Comparison of ENCODE assay signal across 10 cellular contexts in genomic region chr2:195477248-195477995, GRCh38.
DNase-seq lines count a peak whose midpoint lies in the region; ATAC-seq and TF ChIP-seq lines count a peak whose summit lies in the region.
"Had no signal": no experiment of that assay in that cellular context is flagged by ENCODE, and none has a peak within 500 bp of the region (broad histone marks: within the 10 kb centered on the region; RNA-seq: fewer than 3 reads in every experiment).

No MANE protein-coding gene starts in this region.

- WGBS in sigmoid colon, 2 donors, result 74 to 87% methylated on average over 2 of the region's 2 CpGs

- CTCF ChIA-PET in activated CD4-positive, alpha-beta T cell treated with anti-CD3 and anti-CD28 coated beads, Interleukin-2, amount 10 ng/mL, durations not matched to agents 7 days and 5 days (lab: Charles Lee), result interaction anchor here (0.5 to 1.0 kb wide), 4 partner anchors 12 to 653 kb away, joined by 3 to 6 read pairs (median 4); no protein-coding TSS in a partner anchor

- H3K4me1 ChIP-seq in sigmoid colon, result no peaks in the 10 kb centered on the region

- H3K9me3 ChIP-seq in sigmoid colon, result no peaks in the 10 kb centered on the region

- H3K27me3 ChIP-seq in sigmoid colon, result no peaks in the 10 kb centered on the region

- no peak overlapping the region for H3K4me3 Mint-ChIP-seq in activated CD4-positive, alpha-beta T cell treated with anti-CD3 and anti-CD28 coated beads, Interleukin-2, amount 10 ng/mL, durations not matched to agents 24 days and 14 days
- no peak overlapping the region for H3K4me3 Mint-ChIP-seq in activated CD4-positive, alpha-beta T cell treated with anti-CD3 and anti-CD28 coated beads, Interleukin-2, amount 10 ng/mL, durations not matched to agents 7 days and 5 days
- H3K4me3 Mint-ChIP-seq in T-helper 2 cell treated with Interferon-gamma antibody and Interleukin-4, amounts not matched to agents 5 μg/mL and 100 μg/mL, for 36 hours, result peak overlapping the region; percentile 16

- intact Hi-C loops in activated CD4-positive, alpha-beta T cell treated with anti-CD3 and anti-CD28 coated beads, Interleukin-2, amount 10 ng/mL, durations not matched to agents 24 days and 14 days (cut with micrococcal nuclease), result loop anchor here (1.0 to 10.0 kb wide), 4 partner anchors 9 to 1013 kb away; no protein-coding TSS in a partner anchor
- intact Hi-C loops in sigmoid colon (cut with DNase I), result no loop called here

- H3K36me3 Mint-ChIP-seq in activated CD4-positive, alpha-beta T cell treated with anti-CD3 and anti-CD28 coated beads, Interleukin-2, amount 10 ng/mL, durations not matched to agents 24 days and 14 days (ENCODE audit: low read depth), result peaks cover 32% of the 10 kb centered on the region
- H3K36me3 Mint-ChIP-seq in activated CD4-positive, alpha-beta T cell treated with anti-CD3 and anti-CD28 coated beads, Interleukin-2, amount 10 ng/mL, durations not matched to agents 7 days and 5 days (ENCODE audit: low read depth), result peaks cover 42% of the 10 kb centered on the region
- peaks cover 35% of the 10 kb centered on the region for H3K36me3 Mint-ChIP-seq in T-helper 2 cell treated with Interferon-gamma antibody and Interleukin-4, amounts not matched to agents 5 μg/mL and 100 μg/mL, for 36 hours (ENCODE audit: low read depth)

- no peak overlapping the region for H3K4me3 ChIP-seq in sigmoid colon

- no peak for TF ChIP-seq POLR2A in sigmoid colon (IDR thresholded peaks at IDR 0.05)

- H3K27ac Mint-ChIP-seq in activated CD4-positive, alpha-beta T cell treated with anti-CD3 and anti-CD28 coated beads, Interleukin-2, amount 10 ng/mL, durations not matched to agents 24 days and 14 days, result peak overlapping the region; percentile 65
- H3K27ac Mint-ChIP-seq in activated CD4-positive, alpha-beta T cell treated with anti-CD3 and anti-CD28 coated beads, Interleukin-2, amount 10 ng/mL, durations not matched to agents 7 days and 5 days, result no peak overlapping the region
- H3K27ac Mint-ChIP-seq in T-helper 2 cell treated with Interferon-gamma antibody and Interleukin-4, amounts not matched to agents 5 μg/mL and 100 μg/mL, for 36 hours, result peak overlapping the region; percentile 67

- ATAC-seq in HG02852 (IDR thresholded peaks at IDR 0.05; ENCODE audit: unreplicated experiment), result peak; percentile 86

- H3K27ac ChIP-seq in sigmoid colon, result no peak overlapping the region

- H3K36me3 ChIP-seq in sigmoid colon, result no peaks in the 10 kb centered on the region

- H3K9me3 Mint-ChIP-seq in activated CD4-positive, alpha-beta T cell treated with anti-CD3 and anti-CD28 coated beads, Interleukin-2, amount 10 ng/mL, durations not matched to agents 24 days and 14 days, result peaks cover 23% of the 10 kb centered on the region
- peaks cover 39% of the 10 kb centered on the region for H3K9me3 Mint-ChIP-seq in activated CD4-positive, alpha-beta T cell treated with anti-CD3 and anti-CD28 coated beads, Interleukin-2, amount 10 ng/mL, durations not matched to agents 7 days and 5 days
- peaks cover 25% of the 10 kb centered on the region for H3K9me3 Mint-ChIP-seq in T-helper 2 cell treated with Interferon-gamma antibody and Interleukin-4, amounts not matched to agents 5 μg/mL and 100 μg/mL, for 36 hours

- POLR2A ChIA-PET in activated CD4-positive, alpha-beta T cell treated with anti-CD3 and anti-CD28 coated beads, Interleukin-2, amount 10 ng/mL, durations not matched to agents 7 days and 5 days (lab: Charles Lee), result interaction anchor here (0.6 kb wide), 1 partner anchor 75 kb away, joined by 3 read pairs; no protein-coding TSS in a partner anchor

- DNase-seq in activated CD4-positive, alpha-beta T cell treated with anti-CD3 and anti-CD28 coated beads, Interleukin-2, amount 10 ng/mL, durations not matched to agents 24 days and 14 days, result no peak
- DNase-seq in activated CD4-positive, alpha-beta T cell treated with anti-CD3 and anti-CD28 coated beads, Interleukin-2, amount 10 ng/mL, durations not matched to agents 7 days and 5 days, result no peak
- no peak for DNase-seq in T-helper 2 cell treated with Interferon-gamma antibody and Interleukin-4, amounts not matched to agents 5 μg/mL and 100 μg/mL, for 36 hours (ENCODE audit: low spot score)
- peak; percentile 49 for DNase-seq in renal cortical epithelial cell (ENCODE audit: low read depth)
- DNase-seq in cerebellar cortex (ENCODE audit: low spot score), result no peak
- DNase-seq in DMS153 (lab: John Stamatoyannopoulos, UW), result no peak
- no peak for DNase-seq in sigmoid colon
- DNase-seq: islet precursor cell, NCI-H2081 had no signal

- TF ChIP-seq EP300 in sigmoid colon (IDR thresholded peaks at IDR 0.05), result no peak

- H3K4me1 Mint-ChIP-seq in activated CD4-positive, alpha-beta T cell treated with anti-CD3 and anti-CD28 coated beads, Interleukin-2, amount 10 ng/mL, durations not matched to agents 24 days and 14 days, result peaks cover 36% of the 10 kb centered on the region
- peaks cover 33% of the 10 kb centered on the region for H3K4me1 Mint-ChIP-seq in activated CD4-positive, alpha-beta T cell treated with anti-CD3 and anti-CD28 coated beads, Interleukin-2, amount 10 ng/mL, durations not matched to agents 7 days and 5 days
- H3K4me1 Mint-ChIP-seq in T-helper 2 cell treated with Interferon-gamma antibody and Interleukin-4, amounts not matched to agents 5 μg/mL and 100 μg/mL, for 36 hours (ENCODE audit: low read depth), result peaks cover 53% of the 10 kb centered on the region

- no peaks in the 10 kb centered on the region for H3K27me3 Mint-ChIP-seq in activated CD4-positive, alpha-beta T cell treated with anti-CD3 and anti-CD28 coated beads, Interleukin-2, amount 10 ng/mL, durations not matched to agents 24 days and 14 days
- no peaks in the 10 kb centered on the region for H3K27me3 Mint-ChIP-seq in activated CD4-positive, alpha-beta T cell treated with anti-CD3 and anti-CD28 coated beads, Interleukin-2, amount 10 ng/mL, durations not matched to agents 7 days and 5 days
- H3K27me3 Mint-ChIP-seq in T-helper 2 cell treated with Interferon-gamma antibody and Interleukin-4, amounts not matched to agents 5 μg/mL and 100 μg/mL, for 36 hours (ENCODE audit: low read depth), result no peaks in the 10 kb centered on the region

- TF ChIP-seq CTCF in sigmoid colon (IDR thresholded peaks at IDR 0.05), result no peak
